In the genomic region with DNA sequence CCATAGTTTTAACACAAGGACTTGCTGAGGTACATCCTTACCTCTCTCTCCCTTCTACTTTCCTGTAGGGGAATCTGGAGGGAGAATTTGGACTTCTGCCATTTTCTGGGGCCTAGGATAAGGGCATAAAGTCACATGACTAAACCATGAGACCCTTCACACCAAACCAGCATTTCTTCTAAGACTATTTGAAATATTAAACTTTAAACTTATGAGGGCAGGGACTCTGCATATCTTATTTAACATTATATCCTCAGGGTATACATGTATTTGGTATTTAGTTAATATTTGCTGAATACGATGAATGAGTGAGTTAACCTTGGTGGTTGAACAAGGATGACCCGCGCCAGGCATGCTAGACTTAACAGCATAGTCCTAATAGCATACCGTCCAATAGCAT, we compare ENCODE assay signal across 25 cellular contexts.
DNase-seq lines count a peak whose midpoint lies in the region; ATAC-seq and TF ChIP-seq lines count a peak whose summit lies in the region.
"Had no signal": no experiment of that assay in that cellular context is flagged by ENCODE, and none has a peak within 500 bp of the region (broad histone marks: within the 10 kb centered on the region; RNA-seq: fewer than 3 reads in every experiment).

No MANE protein-coding gene starts in this region.

- H3K27ac Mint-ChIP-seq in Caco-2 (ENCODE audit: unreplicated experiment): no peak overlapping the region
- H3K27ac Mint-ChIP-seq: activated CD4-positive, alpha-beta memory T cell treated with anti-CD3 and anti-CD28 coated beads, Interleukin-2, amount 10 ng/mL, durations not matched to agents 7 days and 5 days; activated naive CD8-positive, alpha-beta T cell treated with anti-CD3 and anti-CD28 coated beads for 36 hours; CD8-positive, alpha-beta memory T cell; stimulated activated naive CD8-positive, alpha-beta T cell treated with anti-CD3 and anti-CD28 coated beads, Interleukin-15, Interleukin-2, amounts not matched to agents 100 ng/mL and 50 ng/mL, for 24 hours had no signal

- CTCF ChIA-PET in Caco-2 (lab: Charles Lee): no interaction called here

- no peak for TF ChIP-seq POLR2A in spleen (IDR thresholded peaks at IDR 0.05)

- H3K4me3 ChIP-seq in skeletal muscle tissue (ENCODE audit: low read length in 3 of 3) (no peak overlapping the region), spleen (no peak overlapping the region), Caco-2 (ENCODE audit: low read depth, low read length) (no peak overlapping the region)
- H3K4me3 ChIP-seq: right lobe of liver, thyroid gland had no signal

- intact Hi-C loops in spleen (cut with DNase I; ENCODE audit: low total_unique reads) (no loop called here), Caco-2 (cut with micrococcal nuclease; ENCODE audit: unreplicated experiment) (no loop called here)

- no peak overlapping the region for H3K4me3 Mint-ChIP-seq in activated T-cell treated with anti-CD3 and anti-CD28 coated beads, Interleukin-2, amount 50 U/mL, for 4 hours
- no peak overlapping the region for H3K4me3 Mint-ChIP-seq in Caco-2 (ENCODE audit: unreplicated experiment)
- H3K4me3 Mint-ChIP-seq: activated CD4-positive, alpha-beta memory T cell treated with anti-CD3 and anti-CD28 coated beads, Interleukin-2, amount 10 ng/mL, durations not matched to agents 7 days and 5 days; activated naive CD8-positive, alpha-beta T cell treated with anti-CD3 and anti-CD28 coated beads for 36 hours; CD8-positive, alpha-beta memory T cell; nephron; stimulated activated naive CD8-positive, alpha-beta T cell treated with anti-CD3 and anti-CD28 coated beads, Interleukin-15, Interleukin-2, amounts not matched to agents 100 ng/mL and 50 ng/mL, for 24 hours had no signal

- no peaks in the 10 kb centered on the region for H3K27me3 Mint-ChIP-seq in activated T-cell treated with anti-CD3 and anti-CD28 coated beads, Interleukin-2, amount 50 U/mL, for 4 hours (ENCODE audit: low read depth)
- no peaks in the 10 kb centered on the region for H3K27me3 Mint-ChIP-seq in Caco-2 (ENCODE audit: insufficient read depth, unreplicated experiment)
- H3K27me3 Mint-ChIP-seq: activated CD4-positive, alpha-beta memory T cell treated with anti-CD3 and anti-CD28 coated beads, Interleukin-2, amount 10 ng/mL, durations not matched to agents 7 days and 5 days; activated naive CD8-positive, alpha-beta T cell treated with anti-CD3 and anti-CD28 coated beads for 36 hours; CD8-positive, alpha-beta memory T cell; stimulated activated naive CD8-positive, alpha-beta T cell treated with anti-CD3 and anti-CD28 coated beads, Interleukin-15, Interleukin-2, amounts not matched to agents 100 ng/mL and 50 ng/mL, for 24 hours had no signal

- H3K9me3 Mint-ChIP-seq in activated T-cell treated with anti-CD3 and anti-CD28 coated beads, Interleukin-2, amount 50 U/mL, for 4 hours: no peaks in the 10 kb centered on the region
- no peaks in the 10 kb centered on the region for H3K9me3 Mint-ChIP-seq in Caco-2 (ENCODE audit: unreplicated experiment)
- H3K9me3 Mint-ChIP-seq: activated CD4-positive, alpha-beta memory T cell treated with anti-CD3 and anti-CD28 coated beads, Interleukin-2, amount 10 ng/mL, durations not matched to agents 7 days and 5 days; activated naive CD8-positive, alpha-beta T cell treated with anti-CD3 and anti-CD28 coated beads for 36 hours; CD8-positive, alpha-beta memory T cell; nephron; stimulated activated naive CD8-positive, alpha-beta T cell treated with anti-CD3 and anti-CD28 coated beads, Interleukin-15, Interleukin-2, amounts not matched to agents 100 ng/mL and 50 ng/mL, for 24 hours had no signal

- peak; percentile 55 for DNase-seq in SK-MEL-5 (ENCODE audit: low read depth, low spot score)
- DNase-seq in fibroblast of peridontal ligament (ENCODE audit: extremely low read depth): peak; percentile 20
- DNase-seq in activated T-cell treated with anti-CD3 and anti-CD28 coated beads, Interleukin-2, amount 50 U/mL, for 4 hours: no peak
- no peak for DNase-seq in spleen
- no peak for DNase-seq in Caco-2
- DNase-seq: activated CD4-positive, alpha-beta memory T cell treated with anti-CD3 and anti-CD28 coated beads, Interleukin-2, amount 10 ng/mL, durations not matched to agents 7 days and 5 days; activated naive CD8-positive, alpha-beta T cell treated with anti-CD3 and anti-CD28 coated beads for 36 hours; CD8-positive, alpha-beta memory T cell; DMS53; GF-D8; H7; hippocampal formation; NCI-H1105 treated with DMSO at 0.1 percent for 48 hours; NCI-H446; right lobe of liver; Right ventricle myocardium superior; T-helper 1 cell; thyroid gland had no signal

- no TSS peak for BruUV-seq in Caco-2 (replicated peaks; lab: Mats Ljungman, UMichigan)

- H3K36me3 ChIP-seq in skeletal muscle tissue (ENCODE audit: control insufficient read depth in 3 of 3, insufficient read depth in 3 of 3, low read length in 3 of 3) (peaks cover under 1 to 8% (median 4%) of the 10 kb centered on the region in 3 donors), spleen (peaks cover 0 to 28% (median under 1%) of the 10 kb centered on the region in 6 donors), Caco-2 (ENCODE audit: control insufficient read depth, insufficient read depth, low read length) (no peaks in the 10 kb centered on the region)
- H3K36me3 ChIP-seq: right lobe of liver had no signal

- peaks cover 10% of the 10 kb centered on the region for H3K36me3 Mint-ChIP-seq in activated T-cell treated with anti-CD3 and anti-CD28 coated beads, Interleukin-2, amount 50 U/mL, for 4 hours (ENCODE audit: insufficient read depth)
- peaks cover 6% of the 10 kb centered on the region for H3K36me3 Mint-ChIP-seq in Caco-2 (ENCODE audit: insufficient read depth, unreplicated experiment)

- POLR2A ChIA-PET in Caco-2 (lab: Charles Lee): no interaction called here

- no peak overlapping the region for H3K9ac ChIP-seq in skeletal muscle tissue (ENCODE audit: low read depth in 1 of 3, low read length in 3 of 3)
- H3K9ac ChIP-seq: parathyroid adenoma had no signal

- H3K27me3 ChIP-seq in skeletal muscle tissue (ENCODE audit: control insufficient read depth in 3 of 3, insufficient read depth in 3 of 3, low read length in 3 of 3): no peaks in the 10 kb centered on the region
- H3K27me3 ChIP-seq in spleen (replicated peaks in 1 of 7): no peaks in the 10 kb centered on the region
- H3K27me3 ChIP-seq in Caco-2 (replicated peaks; ENCODE audit: control insufficient read depth, insufficient read depth, low read length): no peaks in the 10 kb centered on the region
- H3K27me3 ChIP-seq: foreskin keratinocyte, right lobe of liver, thyroid gland had no signal

- TF ChIP-seq CTCF in spleen (IDR thresholded peaks at IDR 0.05 in 8 of 11, conservative IDR thresholded peaks at IDR 0.05 in 3 of 11): no peak
- TF ChIP-seq CTCF in Caco-2 (IDR thresholded peaks at IDR 0.05; ENCODE audit: insufficient read depth in 1 of 2, low read depth in 1 of 2, low read length in 1 of 2, severe bottlenecking in 1 of 2, unreplicated experiment in 1 of 2): no peak

- in situ Hi-C loops in SK-MEL-5 (cut with HindIII; ENCODE audit: low pct_unique_long_range_greater_than_20kb, low sequenced_read_pairs): no loop called here

- H3K4me1 Mint-ChIP-seq in activated T-cell treated with anti-CD3 and anti-CD28 coated beads, Interleukin-2, amount 50 U/mL, for 4 hours (ENCODE audit: low read depth): no peaks in the 10 kb centered on the region
- H3K4me1 Mint-ChIP-seq in Caco-2 (ENCODE audit: low read depth, unreplicated experiment): no peaks in the 10 kb centered on the region
- H3K4me1 Mint-ChIP-seq: activated CD4-positive, alpha-beta memory T cell treated with anti-CD3 and anti-CD28 coated beads, Interleukin-2, amount 10 ng/mL, durations not matched to agents 7 days and 5 days; activated naive CD8-positive, alpha-beta T cell treated with anti-CD3 and anti-CD28 coated beads for 36 hours; CD8-positive, alpha-beta memory T cell had no signal

- H3K9me3 ChIP-seq in skeletal muscle tissue (ENCODE audit: control insufficient read depth in 3 of 3, low read length in 3 of 3) (no peaks in the 10 kb centered on the region), spleen (no peaks in the 10 kb centered on the region), Caco-2 (no peaks in the 10 kb centered on the region)
- H3K9me3 ChIP-seq: right lobe of liver, thyroid gland had no signal

- ATAC-seq in GM21423 (IDR thresholded peaks at IDR 0.05; ENCODE audit: unreplicated experiment): peak; percentile 19
- ATAC-seq in activated T-cell treated with anti-CD3 and anti-CD28 coated beads, Interleukin-2, amount 50 U/mL, for 4 hours: no peak
- ATAC-seq: activated CD4-positive, CD25-positive, alpha-beta regulatory T cell treated with anti-CD3 and anti-CD28 coated beads, Interleukin-2, amount 50 U/mL, for 24 hours; right lobe of liver had no signal

- H3K27ac ChIP-seq in skeletal muscle tissue (ENCODE audit: low read depth, low read length) (peak overlapping the region; percentile 66), spleen (no peak overlapping the region)
- H3K27ac ChIP-seq: foreskin keratinocyte, parathyroid adenoma, right lobe of liver, thyroid gland had no signal

- H3K4me1 ChIP-seq in skeletal muscle tissue (ENCODE audit: control insufficient read depth in 3 of 3, insufficient read depth in 3 of 3, low read length in 3 of 3): peaks cover 17 to 29% (median 21%) of the 10 kb centered on the region in 3 donors
- no peaks in the 10 kb centered on the region for H3K4me1 ChIP-seq in spleen
- no peaks in the 10 kb centered on the region for H3K4me1 ChIP-seq in Caco-2
- H3K4me1 ChIP-seq: parathyroid adenoma, right lobe of liver, thyroid gland had no signal

- 97 to 98% (median 98%) methylated on average over 4 of the region's 4 CpGs for WGBS in spleen, 5 donors

Comparison
In these comparisons a context has a peak if more than half of its experiments do, and no peak if none do; other contexts are left out.
1. DNase-seq: peak in SK-MEL-5 (single experiment) and fibroblast of peridontal ligament (single experiment); none in activated T-cell treated with anti-CD3 and anti-CD28 coated beads, Interleukin-2, amount 50 U/mL, for 4 hours (single experiment), spleen (single experiment) and Caco-2 (0 of 2).